In the genomic region with DNA sequence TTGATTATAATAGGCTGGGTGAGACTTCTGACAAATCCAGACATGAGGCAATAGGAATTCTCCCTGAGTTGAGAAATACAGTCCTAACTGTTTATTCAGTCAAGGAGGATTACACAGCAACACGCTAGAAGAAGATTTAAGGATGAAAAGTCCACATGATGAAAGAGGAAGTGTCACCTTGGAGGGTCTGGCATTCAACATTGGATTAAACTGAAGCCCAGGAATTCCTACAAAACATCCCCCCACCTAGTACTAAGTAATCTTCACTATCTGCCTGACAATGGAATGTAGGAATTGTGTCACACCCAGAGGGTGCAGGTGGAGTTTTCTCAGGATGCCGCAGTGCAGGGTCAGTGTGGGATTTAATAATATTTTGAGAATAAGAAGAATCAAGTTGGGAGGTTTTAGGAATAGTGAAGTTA, we compare ENCODE assay signal across 1 cellular context.
TF ChIP-seq lines count a peak whose summit lies in the region.

No MANE protein-coding gene starts in this region.

TF ChIP-seq in HepG2, 621 proteins besides CTCF, POLR2A, EP300 and RAD21 (continued from another document and continues in another):
- TF ChIP-seq ZBTB2 (CRISPR knock-in tag; IDR thresholded peaks at IDR 0.05; ENCODE audit: low read depth) (no peak), TCF12 (IDR thresholded peaks at IDR 0.05) (no peak), TCF12 (CRISPR knock-in tag; IDR thresholded peaks at IDR 0.05) (peak; percentile 37; the same call in 1 of the 2 replicates), KDM5A (IDR thresholded peaks at IDR 0.05; ENCODE audit: borderline replicate concordance, low read length) (no peak), ERF (CRISPR knock-in tag; IDR thresholded peaks at IDR 0.05) (peak; percentile 59; the same call in 1 of the 2 replicates), CCAR2 (optimal IDR thresholded peaks at IDR 0.05; ENCODE audit: low read depth, low read length) (no peak), PHF8 (CRISPR knock-in tag; IDR thresholded peaks at IDR 0.05) (no peak), ATM (IDR thresholded peaks at IDR 0.05; ENCODE audit: borderline replicate concordance) (no peak), ZNF407 (CRISPR knock-in tag; IDR thresholded peaks at IDR 0.05; ENCODE audit: not compliant biosample characterization) (no peak), HCFC1 (IDR thresholded peaks at IDR 0.05; ENCODE audit: low read depth, low read length) (no peak), CBX1 (IDR thresholded peaks at IDR 0.05; ENCODE audit: low read depth) (no peak), BHLHE40 (IDR thresholded peaks at IDR 0.05; ENCODE audit: low read length) (no peak), ZNF354B (CRISPR knock-in tag; IDR thresholded peaks at IDR 0.05) (no peak), SPEN (CRISPR knock-in tag; IDR thresholded peaks at IDR 0.05; ENCODE audit: low read depth) (no peak), ZKSCAN8 (CRISPR knock-in tag; IDR thresholded peaks at IDR 0.05; ENCODE audit: borderline replicate concordance) (no peak), RNF2 (conservative IDR thresholded peaks at IDR 0.05; ENCODE audit: low read depth) (no peak), ZNF432 (CRISPR knock-in tag; IDR thresholded peaks at IDR 0.05; ENCODE audit: borderline replicate concordance) (no peak), AKAP8 (CRISPR knock-in tag; IDR thresholded peaks at IDR 0.05) (no peak), ZNF780A (CRISPR knock-in tag; IDR thresholded peaks at IDR 0.05) (no peak), ZNF589 (CRISPR knock-in tag; conservative IDR thresholded peaks at IDR 0.05) (no peak), ZNF550 (CRISPR knock-in tag; IDR thresholded peaks at IDR 0.05; ENCODE audit: borderline replicate concordance) (no peak), CBX5 (CRISPR knock-in tag; IDR thresholded peaks at IDR 0.05; ENCODE audit: borderline replicate concordance) (no peak; the same call in 1 of the 2 replicates), TEAD3 (CRISPR knock-in tag; optimal IDR thresholded peaks at IDR 0.05; ENCODE audit: borderline replicate concordance) (peak; percentile 92), SIN3A (IDR thresholded peaks at IDR 0.05; ENCODE audit: borderline replicate concordance, low read depth, low read length) (no peak), MED13 (CRISPR knock-in tag; IDR thresholded peaks at IDR 0.05) (peak; percentile 96), ZNF556 (CRISPR knock-in tag; IDR thresholded peaks at IDR 0.05; ENCODE audit: borderline replicate concordance) (no peak), NCOA2 (CRISPR knock-in tag; IDR thresholded peaks at IDR 0.05) (peak; percentile 97), NR2F6 (IDR thresholded peaks at IDR 0.05) (peak; percentile 62), NR2F6 (CRISPR knock-in tag; IDR thresholded peaks at IDR 0.05) (peak; percentile 80), ZNF296 (CRISPR knock-in tag; conservative IDR thresholded peaks at IDR 0.05) (no peak), TOE1 (CRISPR knock-in tag; IDR thresholded peaks at IDR 0.05) (no peak), GABPB1 (CRISPR knock-in tag; IDR thresholded peaks at IDR 0.05) (peak; percentile 21; the same call in 1 of the 2 replicates), ZNF274 (CRISPR knock-in tag; IDR thresholded peaks at IDR 0.05) (no peak), MXD3 (CRISPR knock-in tag; IDR thresholded peaks at IDR 0.05) (no peak), FUBP1 (CRISPR knock-in tag; IDR thresholded peaks at IDR 0.05; ENCODE audit: borderline replicate concordance) (no peak), ZNF225 (CRISPR knock-in tag; IDR thresholded peaks at IDR 0.05) (no peak), TERF1 (CRISPR knock-in tag; IDR thresholded peaks at IDR 0.05) (no peak), THAP11 (CRISPR knock-in tag; IDR thresholded peaks at IDR 0.05) (peak; percentile 76), ZKSCAN1 (IDR thresholded peaks at IDR 0.05; ENCODE audit: low read length) (no peak), JUNB (CRISPR knock-in tag; IDR thresholded peaks at IDR 0.05; ENCODE audit: borderline replicate concordance) (no peak), ZNF414 (CRISPR knock-in tag; IDR thresholded peaks at IDR 0.05) (no peak), ZNF160 (CRISPR knock-in tag; IDR thresholded peaks at IDR 0.05) (no peak)
- TF ChIP-seq, protein P1, sequence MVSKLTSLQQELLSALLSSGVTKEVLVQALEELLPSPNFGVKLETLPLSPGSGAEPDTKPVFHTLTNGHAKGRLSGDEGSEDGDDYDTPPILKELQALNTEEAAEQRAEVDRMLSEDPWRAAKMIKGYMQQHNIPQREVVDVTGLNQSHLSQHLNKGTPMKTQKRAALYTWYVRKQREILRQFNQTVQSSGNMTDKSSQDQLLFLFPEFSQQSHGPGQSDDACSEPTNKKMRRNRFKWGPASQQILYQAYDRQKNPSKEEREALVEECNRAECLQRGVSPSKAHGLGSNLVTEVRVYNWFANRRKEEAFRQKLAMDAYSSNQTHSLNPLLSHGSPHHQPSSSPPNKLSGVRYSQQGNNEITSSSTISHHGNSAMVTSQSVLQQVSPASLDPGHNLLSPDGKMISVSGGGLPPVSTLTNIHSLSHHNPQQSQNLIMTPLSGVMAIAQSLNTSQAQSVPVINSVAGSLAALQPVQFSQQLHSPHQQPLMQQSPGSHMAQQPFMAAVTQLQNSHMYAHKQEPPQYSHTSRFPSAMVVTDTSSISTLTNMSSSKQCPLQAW (CRISPR knock-in tag; IDR thresholded peaks at IDR 0.05), result 0 out of 2 replicates have a peak, but pooled peaks have one; percentile 39
- TF ChIP-seq, protein P2, sequence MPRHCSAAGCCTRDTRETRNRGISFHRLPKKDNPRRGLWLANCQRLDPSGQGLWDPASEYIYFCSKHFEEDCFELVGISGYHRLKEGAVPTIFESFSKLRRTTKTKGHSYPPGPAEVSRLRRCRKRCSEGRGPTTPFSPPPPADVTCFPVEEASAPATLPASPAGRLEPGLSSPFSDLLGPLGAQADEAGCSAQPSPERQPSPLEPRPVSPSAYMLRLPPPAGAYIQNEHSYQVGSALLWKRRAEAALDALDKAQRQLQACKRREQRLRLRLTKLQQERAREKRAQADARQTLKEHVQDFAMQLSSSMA (CRISPR knock-in tag; IDR thresholded peaks at IDR 0.05), result no peak
- TF ChIP-seq, protein P3, sequence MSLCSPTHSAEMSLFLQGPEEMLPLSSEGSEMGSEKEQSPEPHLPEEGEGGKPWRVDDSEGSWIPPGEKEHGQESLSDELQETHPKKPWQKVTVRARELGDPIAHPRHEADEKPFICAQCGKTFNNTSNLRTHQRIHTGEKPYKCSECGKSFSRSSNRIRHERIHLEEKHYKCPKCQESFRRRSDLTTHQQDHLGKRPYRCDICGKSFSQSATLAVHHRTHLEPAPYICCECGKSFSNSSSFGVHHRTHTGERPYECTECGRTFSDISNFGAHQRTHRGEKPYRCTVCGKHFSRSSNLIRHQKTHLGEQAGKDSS (CRISPR knock-in tag; IDR thresholded peaks at IDR 0.05; ENCODE audit: borderline replicate concordance, low read depth), result no peak
- TF ChIP-seq, protein P4, sequence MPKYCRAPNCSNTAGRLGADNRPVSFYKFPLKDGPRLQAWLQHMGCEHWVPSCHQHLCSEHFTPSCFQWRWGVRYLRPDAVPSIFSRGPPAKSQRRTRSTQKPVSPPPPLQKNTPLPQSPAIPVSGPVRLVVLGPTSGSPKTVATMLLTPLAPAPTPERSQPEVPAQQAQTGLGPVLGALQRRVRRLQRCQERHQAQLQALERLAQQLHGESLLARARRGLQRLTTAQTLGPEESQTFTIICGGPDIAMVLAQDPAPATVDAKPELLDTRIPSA (CRISPR knock-in tag; IDR thresholded peaks at IDR 0.05; ENCODE audit: borderline replicate concordance), result no peak
